Comparison of ENCODE assay signal across 8 cellular contexts in genomic region chr2:216775043-216775453, GRCh38.
DNase-seq lines count a peak whose midpoint lies in the region; ATAC-seq and TF ChIP-seq lines count a peak whose summit lies in the region.

No MANE protein-coding gene starts in this region.

- TF ChIP-seq POLR2A in erythroblast (IDR thresholded peaks at IDR 0.05; ENCODE audit: low read length), result no peak

- no peaks in the 10 kb centered on the region for H3K9me3 ChIP-seq in PC-3 (ENCODE audit: low read length)

- H3K4me3 ChIP-seq in PC-3 (ENCODE audit: low read length) (no peak overlapping the region), H7 (ENCODE audit: insufficient read depth, low read depth, low read length) (no peak overlapping the region)

- TF ChIP-seq CTCF in PC-3 (conservative IDR thresholded peaks at IDR 0.05; ENCODE audit: low read depth, low read length), result 0 out of 2 replicates have a peak, but pooled peaks have one; percentile 12

- DNase-seq in EL (peak; percentile 93), PC-3 (peak; percentile 87), erythroblast (lab: John Stamatoyannopoulos, UW) (peak; percentile 64 to 72), posterior vena cava (ENCODE audit: low spot score) (peak; percentile 85), ecto neural progenitor cell (ENCODE audit: low spot score) (no peak), H7 (no peak), NCI-H2227 (lab: John Stamatoyannopoulos, UW; ENCODE audit: unreplicated experiment) (no peak)

- no peak overlapping the region for H3K27ac ChIP-seq in PC-3 (ENCODE audit: low read length)

- no peaks in the 10 kb centered on the region for H3K36me3 ChIP-seq in PC-3 (ENCODE audit: low read depth, low read length)
- no peaks in the 10 kb centered on the region for H3K36me3 ChIP-seq in H7 (replicated peaks; ENCODE audit: control insufficient read depth, insufficient read depth, low read length)

- POLR2A ChIA-PET in PC-3 (lab: Charles Lee; ENCODE audit: unreplicated experiment), result no interaction called here

- H3K9me2 ChIP-seq in PC-3 (replicated peaks; ENCODE audit: low read length), result no peaks in the 10 kb centered on the region

- H3K9ac ChIP-seq in PC-3 (ENCODE audit: low read length), result no peak overlapping the region

- no TSS peak for BruUV-seq in PC-3 (replicated peaks; lab: Mats Ljungman, UMichigan)

- no peaks in the 10 kb centered on the region for H4K20me1 ChIP-seq in PC-3 (ENCODE audit: low read length)

- ATAC-seq in PC-3, result peak; percentile 27
- no peak for ATAC-seq in GM18873 (IDR thresholded peaks at IDR 0.05; ENCODE audit: low FRiP score, unreplicated experiment)

- CTCF ChIA-PET in PC-3 (lab: Charles Lee), result no interaction called here

- no peaks in the 10 kb centered on the region for H3K79me2 ChIP-seq in PC-3 (ENCODE audit: low read length)

- peaks cover 16% of the 10 kb centered on the region for H3K4me1 ChIP-seq in PC-3 (ENCODE audit: insufficient read depth, low read length)

- intact Hi-C loops in PC-3 (cut with micrococcal nuclease) (no loop called here), posterior vena cava (cut with DNase I) (no loop called here)

- H2AFZ ChIP-seq in PC-3 (ENCODE audit: low read length), result no peak overlapping the region

- no peaks in the 10 kb centered on the region for H3F3A ChIP-seq in PC-3 (ENCODE audit: low read length, unreplicated experiment)

- H3K4me2 ChIP-seq in PC-3 (ENCODE audit: low read length), result peak overlapping the region; percentile 54

- H3K27me3 ChIP-seq in PC-3 (ENCODE audit: low read length) (no peaks in the 10 kb centered on the region), H7 (ENCODE audit: control insufficient read depth, insufficient read depth, low read length) (no peaks in the 10 kb centered on the region)

Comparison
In these comparisons a context has a peak if more than half of its experiments do, and no peak if none do; other contexts are left out.
1. DNase-seq: peak in EL (single experiment), PC-3 (single experiment), erythroblast (2 of 2) and posterior vena cava (single experiment); none in ecto neural progenitor cell (single experiment), H7 (single experiment) and NCI-H2227 (single experiment).